Comparison of ENCODE assay signal across 8 cellular contexts in the genomic region with DNA sequence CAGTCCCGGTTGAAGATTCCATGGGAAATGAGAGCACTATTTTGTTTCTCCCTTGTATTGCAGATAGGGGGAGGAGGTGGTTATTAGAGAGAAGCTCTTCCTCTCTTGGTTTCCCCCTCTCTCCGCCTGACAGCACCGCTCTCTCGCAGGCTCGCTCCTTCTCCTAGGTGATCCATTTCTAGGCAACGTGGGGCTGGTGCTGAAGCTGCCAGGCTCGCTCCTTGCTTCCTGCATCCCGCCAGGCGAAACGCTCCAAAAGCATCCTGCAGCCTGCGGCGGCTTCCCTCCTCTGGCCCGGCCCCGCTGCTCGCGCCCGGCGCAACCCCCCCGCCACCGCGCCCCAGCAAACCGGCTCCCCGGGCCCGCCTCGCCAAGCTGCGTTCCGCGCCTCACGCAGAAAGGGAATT. TPM values are rescaled to one million over a fixed set of nuclear protein-coding genes. Genes with fewer than 3 reads are reported as not detected.
DNase-seq lines count a peak whose midpoint lies in the region; ATAC-seq, FAIRE-seq and TF ChIP-seq lines count a peak whose summit lies in the region.

Gene GRID2, plus strand, starts transcription at position 346 of the 407 bp plus-strand sequence.

- POLR2A ChIA-PET in Panc1 (lab: Charles Lee) = no interaction called here

- H3K36me3 ChIP-seq in Panc1 (ENCODE audit: control insufficient read depth, insufficient read depth, low read length) (no peaks in the 10 kb centered on the region), cardiac muscle cell (no peaks in the 10 kb centered on the region)

- H3K27me3 ChIP-seq in Panc1 (ENCODE audit: control insufficient read depth, insufficient read depth, low read length) (peaks cover 9% of the 10 kb centered on the region), cardiac muscle cell (peaks cover 49% of the 10 kb centered on the region)

- in situ Hi-C loops in GM13976 (cut with MboI; ENCODE audit: low sequenced_read_pairs, unreplicated experiment) = no loop called here
- in situ Hi-C loops in Panc1 (cut with HindIII; ENCODE audit: low pct_unique_long_range_greater_than_20kb, low sequenced_read_pairs) = no loop called here

- BruUV-seq in Panc1 (replicated peaks; lab: Mats Ljungman, UMichigan) = no TSS peak

- TF ChIP-seq CTCF in GM13976 (IDR thresholded peaks at IDR 0.05; ENCODE audit: borderline replicate concordance, control extremely low read depth, extremely low read depth, insufficient read depth, missing control alignments) (no peak), Panc1 (IDR thresholded peaks at IDR 0.05) (no peak), cardiac muscle cell (IDR thresholded peaks at IDR 0.05; ENCODE audit: low read depth, low read length) (no peak)

- H3K4me3 ChIP-seq in Panc1 (ENCODE audit: low read depth in 2 of 2, low read length in 2 of 2) (peak within 1 kb of the TSS; percentile 33 to 46), cardiac muscle cell (peak within 1 kb of the TSS; percentile 47)

- intact Hi-C loops in Panc1 (cut with micrococcal nuclease; ENCODE audit: unreplicated experiment) = loop anchor here (5.0 kb wide), 1 partner anchor 436 kb away; no protein-coding TSS in a partner anchor

- H3K4me1 ChIP-seq in Panc1 (ENCODE audit: control insufficient read depth, insufficient read depth, low read length) = peaks cover 6% of the 10 kb centered on the region
- H3K4me1 ChIP-seq in cardiac muscle cell (ENCODE audit: low read depth) = no peaks in the 10 kb centered on the region

- DNase-seq in GM13976 (ENCODE audit: low spot score) (peak; percentile 17), Panc1 (ENCODE audit: low read depth, low spot score) (no peak), cardiac muscle cell (ENCODE audit: low read depth in 1 of 2, low spot score in 1 of 2) (peak; percentile 32 to 62), putamen (ENCODE audit: low spot score) (peak; percentile 78), GM12892 (ENCODE audit: insufficient read length) (no peak), SIG-M5 treated with dmso at 0.1 percent for 504 hours (lab: John Stamatoyannopoulos, UW; ENCODE audit: unreplicated experiment) (no peak)

- ATAC-seq in Panc1 (peak; percentile 54), GM21367 (IDR thresholded peaks at IDR 0.05; ENCODE audit: unreplicated experiment) (no peak), HG03280 (IDR thresholded peaks at IDR 0.05; ENCODE audit: unreplicated experiment) (no peak)

- H3K27ac ChIP-seq in Panc1 (ENCODE audit: low read length) (no peak within 1 kb of the TSS), cardiac muscle cell (no peak within 1 kb of the TSS)

- no peaks in the 10 kb centered on the region for H3K9me3 ChIP-seq in Panc1 (ENCODE audit: control insufficient read depth, insufficient read depth, low read depth, low read length)
- H3K9me3 ChIP-seq in cardiac muscle cell (ENCODE audit: low read depth) = no peaks in the 10 kb centered on the region

- TF ChIP-seq POLR2A in GM12892 (IDR thresholded peaks at IDR 0.05; ENCODE audit: low read depth, low read length) = no peak

- FAIRE-seq in GM12892 (lab: Jason Lieb, UNC) = no peak

- CTCF ChIA-PET in Panc1 (lab: Charles Lee) = no interaction called here

RNA-seq across cellular contexts. Expression of gene GRID2, which starts in this region (rescaled TPM):
- total RNA-seq in Panc1 (2021; ENCODE audit: unreplicated experiment) = 0.08 TPM
- not detected for polyA plus RNA-seq in Panc1 (2012; ENCODE audit: insufficient read length)
- total RNA-seq in cardiac muscle cell = 0.12 and 0.81 TPM in 2 replicates
- 0.39 TPM in 1 of 2 replicates, not detected in the other for polyA plus RNA-seq in cardiac muscle cell
- 0.32 TPM for polyA plus RNA-seq in GM12892 (2012; ENCODE audit: missing spikeins)

Comparison
In these comparisons a context has a peak if more than half of its experiments do, and no peak if none do; other contexts are left out.
1. Peak in ATAC-seq and H3K4me3 ChIP-seq in Panc1; RNA of the gene not detected or under 1 TPM.
2. Peak in DNase-seq and H3K4me3 ChIP-seq in cardiac muscle cell; RNA of the gene not detected or under 1 TPM.
3. DNase-seq: peak in GM13976 (single experiment) and putamen (single experiment); none in Panc1 (single experiment), GM12892 (single experiment) and SIG-M5 treated with dmso at 0.1 percent for 504 hours (single experiment).